1 cellular context compared by ENCODE assay signal in genomic region chr17:17835415-17836249, GRCh38.
TF ChIP-seq lines count a peak whose summit lies in the region.

No MANE protein-coding gene starts in this region.

TF ChIP-seq in K562, 482 proteins besides CTCF, POLR2A, EP300 and RAD21 (continued from another document and continues in another):
- TF ChIP-seq MGA (IDR thresholded peaks at IDR 0.05) (peak; percentile 97), THRA (IDR thresholded peaks at IDR 0.05) (no peak), ZC3H11A (IDR thresholded peaks at IDR 0.05; ENCODE audit: low read depth, low read length) (no peak), ZNF766 (CRISPR knock-in tag; conservative IDR thresholded peaks at IDR 0.05) (0 out of 2 replicates have a peak, but pooled peaks have one; percentile 14), ZFX (CRISPR knock-in tag; IDR thresholded peaks at IDR 0.05) (no peak), GABPB2 (CRISPR knock-in tag; conservative IDR thresholded peaks at IDR 0.05) (no peak), ZBTB17 (CRISPR knock-in tag; IDR thresholded peaks at IDR 0.05) (no peak), ZNF561 (CRISPR knock-in tag; conservative IDR thresholded peaks at IDR 0.05) (no peak), SMARCA4 (IDR thresholded peaks at IDR 0.05) (peak; percentile 38; the same call in 1 of the 2 replicates), ZNF41 (CRISPR knock-in tag; conservative IDR thresholded peaks at IDR 0.05) (no peak; the same call in 1 of the 2 replicates), TOE1 (IDR thresholded peaks at IDR 0.05; ENCODE audit: borderline replicate concordance) (no peak), TOE1 (CRISPR knock-in tag; IDR thresholded peaks at IDR 0.05; ENCODE audit: borderline replicate concordance, low read depth) (no peak), NONO (IDR thresholded peaks at IDR 0.05; ENCODE audit: low read depth in 2 of 2, low read length in 1 of 2) (no peak), VEZF1 (CRISPR knock-in tag; IDR thresholded peaks at IDR 0.05) (peak; percentile 38; the same call in 1 of the 2 replicates), MLLT1 (IDR thresholded peaks at IDR 0.05) (peak in 1 of 2 experiments; percentile 57; a peak in 1 of 4 replicates), MLX (CRISPR knock-in tag; conservative IDR thresholded peaks at IDR 0.05) (no peak), XRCC5 (IDR thresholded peaks at IDR 0.05; ENCODE audit: low read depth, low read length) (no peak), CHD7 (IDR thresholded peaks at IDR 0.05; ENCODE audit: low read depth, low read length) (no peak), HDGF (IDR thresholded peaks at IDR 0.05) (no peak), HMGN3 (IDR thresholded peaks at IDR 0.05; ENCODE audit: borderline replicate concordance, extremely low read depth, insufficient read length, low read depth, low read length) (no peak), CXXC5 (CRISPR knock-in tag; IDR thresholded peaks at IDR 0.05) (no peak)
